ENCODE assay signal across 9 cellular contexts in genomic region chr7:18357691-18358090, GRCh38.
DNase-seq lines count a peak whose midpoint lies in the region; ATAC-seq, FAIRE-seq and TF ChIP-seq lines count a peak whose summit lies in the region.
"Had no signal": no experiment of that assay in that cellular context is flagged by ENCODE, and none has a peak within 500 bp of the region (broad histone marks: within the 10 kb centered on the region; RNA-seq: fewer than 3 reads in every experiment).

No MANE protein-coding gene starts in this region.

- in situ Hi-C loops in KBM-7 (cut with MboI; ENCODE audit: low pct_unique_long_range_greater_than_20kb, low sequenced_read_pairs): no loop called here

- TF ChIP-seq CTCF in natural killer cell (IDR thresholded peaks at IDR 0.05): no peak

- no peaks in the 10 kb centered on the region for H3K9me3 Mint-ChIP-seq in natural killer cell treated with Interleukin-12 subunit alpha and Interleukin-12 subunit beta and Interleukin-15 and Interleukin-18, amount 100 ng/mL, for 72 hours
- H3K9me3 Mint-ChIP-seq in natural killer cell: no peaks in the 10 kb centered on the region

- no peaks in the 10 kb centered on the region for H3K27me3 Mint-ChIP-seq in natural killer cell treated with Interleukin-12 subunit alpha and Interleukin-12 subunit beta and Interleukin-15 and Interleukin-18, amount 100 ng/mL, for 72 hours
- no peaks in the 10 kb centered on the region for H3K27me3 Mint-ChIP-seq in natural killer cell (ENCODE audit: low read depth in 2 of 2)

- no peak overlapping the region for H3K27ac Mint-ChIP-seq in natural killer cell treated with Interleukin-12 subunit alpha and Interleukin-12 subunit beta and Interleukin-15 and Interleukin-18, amount 100 ng/mL, for 72 hours
- no peak overlapping the region for H3K27ac Mint-ChIP-seq in natural killer cell

- ATAC-seq in natural killer cell treated with Interleukin-12 subunit alpha and Interleukin-12 subunit beta and Interleukin-15 and Interleukin-18, amount 100 ng/mL, for 72 hours: peak; percentile 40 to 52
- no peak for ATAC-seq in natural killer cell
- no peak for ATAC-seq in GM19395 (IDR thresholded peaks at IDR 0.05; ENCODE audit: unreplicated experiment)
- ATAC-seq in GM21825 (IDR thresholded peaks at IDR 0.05; ENCODE audit: unreplicated experiment): no peak
- ATAC-seq: left colon had no signal

- intact Hi-C loops in natural killer cell (cut with micrococcal nuclease): loop anchor here (10.0 kb wide), 1 partner anchor 1307 kb away; no protein-coding TSS in a partner anchor

- H3K4me3 Mint-ChIP-seq in natural killer cell treated with Interleukin-12 subunit alpha and Interleukin-12 subunit beta and Interleukin-15 and Interleukin-18, amount 100 ng/mL, for 72 hours: no peak overlapping the region
- H3K4me3 Mint-ChIP-seq in natural killer cell: no peak overlapping the region

- no peak for DNase-seq in natural killer cell treated with Interleukin-12 subunit alpha and Interleukin-12 subunit beta and Interleukin-15 and Interleukin-18, amount 100 ng/mL, for 72 hours (ENCODE audit: low spot score)
- no peak for DNase-seq in natural killer cell
- peak; percentile 7 for DNase-seq in KBM-7
- peak; percentile 15 for DNase-seq in dermis blood vessel endothelial cell
- DNase-seq in urothelium cell line (ENCODE audit: low spot score): peak; percentile 16
- no peak for DNase-seq in activated CD8-positive, alpha-beta memory T cell treated with anti-CD3 and anti-CD28 coated beads, Interleukin-2, amount 50 U/mL, for 4 hours
- DNase-seq: left colon had no signal

- peak; percentile 37 for FAIRE-seq in urothelium cell line (lab: Jason Lieb, UNC)

- H3K36me3 Mint-ChIP-seq in natural killer cell treated with Interleukin-12 subunit alpha and Interleukin-12 subunit beta and Interleukin-15 and Interleukin-18, amount 100 ng/mL, for 72 hours: no peaks in the 10 kb centered on the region
- H3K36me3 Mint-ChIP-seq in natural killer cell: no peaks in the 10 kb centered on the region

- peaks cover 7 to 16% of the 10 kb centered on the region in 2 donors for H3K4me1 Mint-ChIP-seq in natural killer cell treated with Interleukin-12 subunit alpha and Interleukin-12 subunit beta and Interleukin-15 and Interleukin-18, amount 100 ng/mL, for 72 hours (ENCODE audit: low read depth in 2 of 2)
- H3K4me1 Mint-ChIP-seq in natural killer cell: peaks cover 9 to 14% of the 10 kb centered on the region in 2 donors

Comparison
In these comparisons a context has a peak if more than half of its experiments do, and no peak if none do; other contexts are left out.
1. ATAC-seq: peak in natural killer cell treated with Interleukin-12 subunit alpha and Interleukin-12 subunit beta and Interleukin-15 and Interleukin-18, amount 100 ng/mL, for 72 hours (2 of 2); none in natural killer cell (0 of 3), GM19395 (single experiment) and GM21825 (single experiment).
2. DNase-seq: peak in KBM-7 (single experiment), dermis blood vessel endothelial cell (single experiment) and urothelium cell line (single experiment); none in natural killer cell treated with Interleukin-12 subunit alpha and Interleukin-12 subunit beta and Interleukin-15 and Interleukin-18, amount 100 ng/mL, for 72 hours (single experiment), natural killer cell (single experiment) and activated CD8-positive, alpha-beta memory T cell treated with anti-CD3 and anti-CD28 coated beads, Interleukin-2, amount 50 U/mL, for 4 hours (single experiment).